Comparison of ENCODE assay signal across 1 cellular context in genomic region chr1:12063141-12064072, GRCh38.
TF ChIP-seq lines count a peak whose summit lies in the region.

TNFRSF8 (plus strand) TSS chr1:12063303; CDS start chr1:12063599, 296 bp downstream.

TF ChIP-seq in GM12878, 131 proteins besides CTCF, POLR2A, EP300 and RAD21 (continued from another document and continues in another):
- TF ChIP-seq FOS (IDR thresholded peaks at IDR 0.05; ENCODE audit: borderline replicate concordance, extremely low read depth, insufficient read length), result no peak
- no peak for TF ChIP-seq MYB (IDR thresholded peaks at IDR 0.05; ENCODE audit: borderline replicate concordance, low read depth, low read length)
- no peak for TF ChIP-seq BRCA1 (IDR thresholded peaks at IDR 0.05; ENCODE audit: low read depth, low read length)
- no peak for TF ChIP-seq ZNF384 (IDR thresholded peaks at IDR 0.05; ENCODE audit: borderline replicate concordance, low read depth, low read length)
- peak; percentile 21; the same call in 1 of the 2 replicates for TF ChIP-seq ELK1 (IDR thresholded peaks at IDR 0.05; ENCODE audit: low read depth, low read length)
- no peak for TF ChIP-seq ZBTB4 (CRISPR knock-in tag; IDR thresholded peaks at IDR 0.05)
- TF ChIP-seq JUND (IDR thresholded peaks at IDR 0.05; ENCODE audit: low read depth, low read length), result no peak
- no peak for TF ChIP-seq NFXL1 (IDR thresholded peaks at IDR 0.05; ENCODE audit: borderline replicate concordance)
- no peak for TF ChIP-seq RBBP5 (conservative IDR thresholded peaks at IDR 0.05)
- no peak for TF ChIP-seq PAX5 (IDR thresholded peaks at IDR 0.05; ENCODE audit: borderline replicate concordance, low read depth, low read length)
- no peak; the same call in 1 of the 2 replicates for TF ChIP-seq POLR2AphosphoS5 (IDR thresholded peaks at IDR 0.05; ENCODE audit: low read length)
- TF ChIP-seq DPF2 (IDR thresholded peaks at IDR 0.05), result peak; percentile 81; the same call in 1 of the 2 replicates
- TF ChIP-seq MLLT1 (IDR thresholded peaks at IDR 0.05), result peak; percentile 1; the same call in 1 of the 2 replicates
- TF ChIP-seq HSF1 (IDR thresholded peaks at IDR 0.05; ENCODE audit: low read depth, low read length), result no peak
- no peak for TF ChIP-seq IRF5 (IDR thresholded peaks at IDR 0.05; ENCODE audit: borderline replicate concordance)
- peak; percentile 63 for TF ChIP-seq LARP7 (IDR thresholded peaks at IDR 0.05)
- TF ChIP-seq SMAD1 (IDR thresholded peaks at IDR 0.05; ENCODE audit: low read depth, partially characterized antibody), result no peak
- no peak for TF ChIP-seq SPI1 (IDR thresholded peaks at IDR 0.05; ENCODE audit: borderline replicate concordance, insufficient read depth, low read depth, low read length)
- no peak for TF ChIP-seq KLF5 (IDR thresholded peaks at IDR 0.05; ENCODE audit: partially characterized antibody)
- no peak for TF ChIP-seq IRF3 (IDR thresholded peaks at IDR 0.05)
- 0 out of 2 replicates have a peak, but pooled peaks have one; percentile 45 for TF ChIP-seq TARDBP (IDR thresholded peaks at IDR 0.05; ENCODE audit: borderline replicate concordance)
- no peak for TF ChIP-seq E2F8 (IDR thresholded peaks at IDR 0.05; ENCODE audit: low read depth, partially characterized antibody)
- no peak for TF ChIP-seq CEBPB (IDR thresholded peaks at IDR 0.05; ENCODE audit: borderline replicate concordance in 1 of 2, low read depth in 2 of 2, low read length in 2 of 2)
- TF ChIP-seq HDGF (IDR thresholded peaks at IDR 0.05), result no peak
- no peak for TF ChIP-seq ZSCAN29 (IDR thresholded peaks at IDR 0.05)
- no peak for TF ChIP-seq STAT3 (IDR thresholded peaks at IDR 0.05; ENCODE audit: low read depth, low read length)
- TF ChIP-seq SIN3A (IDR thresholded peaks at IDR 0.05; ENCODE audit: low read depth, low read length), result peak; percentile 76
- TF ChIP-seq RB1 (IDR thresholded peaks at IDR 0.05; ENCODE audit: borderline replicate concordance), result no peak
- TF ChIP-seq RUNX3 (IDR thresholded peaks at IDR 0.05; ENCODE audit: low read length), result no peak
- no peak; the same call in 1 of the 2 replicates for TF ChIP-seq MTA2 (IDR thresholded peaks at IDR 0.05; ENCODE audit: low read depth)
- TF ChIP-seq SUPT20H (IDR thresholded peaks at IDR 0.05; ENCODE audit: borderline replicate concordance, control insufficient read depth, low read depth, low read length), result no peak
- no peak for TF ChIP-seq MTA3 (IDR thresholded peaks at IDR 0.05; ENCODE audit: borderline replicate concordance, low read length)
- TF ChIP-seq RELB (IDR thresholded peaks at IDR 0.05; ENCODE audit: low read depth), result no peak
- no peak for TF ChIP-seq SMARCA5 (IDR thresholded peaks at IDR 0.05)
- peak; percentile 42 for TF ChIP-seq BACH1 (IDR thresholded peaks at IDR 0.05; ENCODE audit: borderline replicate concordance)
- TF ChIP-seq PBX3 (IDR thresholded peaks at IDR 0.05; ENCODE audit: insufficient replicate concordance, low read depth, low read length), result no peak
- TF ChIP-seq ZBTB33 (IDR thresholded peaks at IDR 0.05), result no peak
- TF ChIP-seq EGR1 (IDR thresholded peaks at IDR 0.05; ENCODE audit: borderline replicate concordance in 1 of 2, low read depth in 2 of 2, low read length in 2 of 2), result peak in 1 of 2 experiments; percentile 61; a peak in 1 of 3 replicates
- no peak for TF ChIP-seq ZNF207 (IDR thresholded peaks at IDR 0.05; ENCODE audit: borderline replicate concordance)
